Comparison of ENCODE assay signal across 9 cellular contexts in the genomic region with DNA sequence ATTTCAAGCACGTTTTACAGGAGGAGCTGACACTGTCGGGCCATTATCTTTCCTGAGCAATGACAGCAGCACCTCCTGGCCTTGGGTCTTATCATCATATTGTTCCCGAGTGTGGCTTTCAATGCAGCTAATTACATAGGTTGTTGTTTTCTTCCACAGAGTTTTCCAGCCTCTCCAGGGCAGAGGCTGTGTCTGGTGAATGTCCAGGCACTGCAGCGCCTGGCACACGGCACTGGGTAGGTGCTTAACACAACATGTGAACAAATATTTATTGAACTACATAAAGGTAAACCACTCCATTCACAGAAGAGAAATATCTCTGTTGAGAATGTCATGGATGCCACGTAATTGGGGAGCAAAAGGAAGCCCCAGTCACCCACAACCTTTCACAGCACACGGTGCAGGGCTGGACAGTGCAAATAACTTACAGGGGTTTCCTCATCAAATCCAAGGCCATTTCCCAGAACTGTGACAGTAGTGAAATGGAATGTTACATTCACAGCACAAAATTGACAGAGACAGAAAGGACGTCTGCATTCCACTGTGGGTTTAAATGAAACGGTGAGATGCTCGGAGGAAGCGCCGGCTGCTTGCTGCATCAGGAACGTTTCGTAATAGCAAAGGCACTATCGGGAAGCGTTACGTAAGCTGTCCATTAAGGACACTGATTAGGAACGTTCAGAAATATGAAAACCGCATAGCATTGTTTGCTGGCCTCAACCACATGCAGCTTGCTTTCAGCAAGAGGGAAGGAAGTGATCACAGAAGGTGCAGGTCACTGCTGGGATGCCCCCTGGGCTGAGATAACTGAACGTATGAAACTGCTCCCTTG. TPM values are rescaled to one million over a fixed set of nuclear protein-coding genes. Genes with fewer than 3 reads are reported as not detected.
DNase-seq lines count a peak whose midpoint lies in the region; ATAC-seq and TF ChIP-seq lines count a peak whose summit lies in the region.
"Had no signal": no experiment of that assay in that cellular context is flagged by ENCODE, and none has a peak within 500 bp of the region (broad histone marks: within the 10 kb centered on the region; RNA-seq: fewer than 3 reads in every experiment).

No MANE protein-coding gene starts in this region.

- H3K4me1 ChIP-seq in right atrium auricular region = peaks cover 0 to 9% of the 10 kb centered on the region in 2 donors
- peaks cover 0 to 7% (median 2%) of the 10 kb centered on the region in 4 donors for H3K4me1 ChIP-seq in transverse colon

- H3K36me3 ChIP-seq in right atrium auricular region = no peaks in the 10 kb centered on the region
- H3K36me3 ChIP-seq in transverse colon = no peaks in the 10 kb centered on the region

- H3K27ac Mint-ChIP-seq in activated T-cell treated with anti-CD3 and anti-CD28 coated beads, Interleukin-2, amount 50 U/mL, for 72 hours = no peak overlapping the region
- H3K27ac Mint-ChIP-seq in activated T-cell treated with anti-CD3 and anti-CD28 coated beads, Interleukin-2, amount 50 U/mL, for 24 hours = no peak overlapping the region

- no peak for DNase-seq in activated T-cell treated with anti-CD3 and anti-CD28 coated beads, Interleukin-2, amount 50 U/mL, for 72 hours
- DNase-seq in activated T-cell treated with anti-CD3 and anti-CD28 coated beads, Interleukin-2, amount 50 U/mL, for 24 hours = no peak
- DNase-seq in UCSD-AML1 (lab: John Stamatoyannopoulos, UW; ENCODE audit: unreplicated experiment) = peak; percentile 56
- DNase-seq in right atrium auricular region (ENCODE audit: low spot score) = peak; percentile 81
- DNase-seq in transverse colon = peak; percentile 24
- no peak for DNase-seq in NCI-H69 (lab: John Stamatoyannopoulos, UW)

- intact Hi-C loops in transverse colon (cut with DNase I; ENCODE audit: low total_unique reads) = no loop called here

- peaks cover 18% of the 10 kb centered on the region for H3K4me1 Mint-ChIP-seq in activated T-cell treated with anti-CD3 and anti-CD28 coated beads, Interleukin-2, amount 50 U/mL, for 72 hours (ENCODE audit: low read depth)
- H3K4me1 Mint-ChIP-seq in activated T-cell treated with anti-CD3 and anti-CD28 coated beads, Interleukin-2, amount 50 U/mL, for 24 hours (ENCODE audit: low read depth) = peaks cover 14% of the 10 kb centered on the region

- no peaks in the 10 kb centered on the region for H3K9me3 ChIP-seq in right atrium auricular region
- H3K9me3 ChIP-seq in transverse colon = no peaks in the 10 kb centered on the region

- in situ Hi-C loops in transverse colon (cut with MboI; ENCODE audit: low pct_ligation_motif_present in 1 of 4, low pct_unique_long_range_greater_than_20kb in 1 of 4, low sequenced_read_pairs in 3 of 4) = no loop called here

- TF ChIP-seq CTCF in right atrium auricular region (IDR thresholded peaks at IDR 0.05) (no peak), transverse colon (IDR thresholded peaks at IDR 0.05) (no peak)

- ATAC-seq in activated T-cell treated with anti-CD3 and anti-CD28 coated beads, Interleukin-2, amount 50 U/mL, for 72 hours (replicated peaks in 1 of 2) = peak in 1 of 2 donors; percentile 63
- no peak for ATAC-seq in HG02759 (IDR thresholded peaks at IDR 0.05; ENCODE audit: unreplicated experiment)
- no peak for ATAC-seq in GM21381 (IDR thresholded peaks at IDR 0.05; ENCODE audit: unreplicated experiment)

- peaks cover 0 to 4% of the 10 kb centered on the region in 2 donors for H3K36me3 Mint-ChIP-seq in activated T-cell treated with anti-CD3 and anti-CD28 coated beads, Interleukin-2, amount 50 U/mL, for 72 hours (ENCODE audit: insufficient read depth in 2 of 2)
- H3K36me3 Mint-ChIP-seq in activated T-cell treated with anti-CD3 and anti-CD28 coated beads, Interleukin-2, amount 50 U/mL, for 24 hours (ENCODE audit: low read depth) = no peaks in the 10 kb centered on the region

- H3K27me3 ChIP-seq in right atrium auricular region = peaks cover 8 to 23% of the 10 kb centered on the region in 2 donors
- H3K27me3 ChIP-seq in transverse colon = peaks cover 51% of the 10 kb centered on the region

- peak; percentile 23 for TF ChIP-seq EP300 in transverse colon (IDR thresholded peaks at IDR 0.05; ENCODE audit: low read depth)

- 44 to 47% methylated on average over 18 to 20 of the region's 20 CpGs for WGBS in transverse colon (ENCODE audit: low coverage in 1 of 2), 2 donors

- no peaks in the 10 kb centered on the region for H3K9me3 Mint-ChIP-seq in activated T-cell treated with anti-CD3 and anti-CD28 coated beads, Interleukin-2, amount 50 U/mL, for 72 hours
- no peaks in the 10 kb centered on the region for H3K9me3 Mint-ChIP-seq in activated T-cell treated with anti-CD3 and anti-CD28 coated beads, Interleukin-2, amount 50 U/mL, for 24 hours

- H3K27ac ChIP-seq in right atrium auricular region (no peak overlapping the region), transverse colon (no peak overlapping the region)
- H3K27ac ChIP-seq: SK-N-MC had no signal

- peak overlapping the region; percentile 38 to 57 for H3K4me3 Mint-ChIP-seq in activated T-cell treated with anti-CD3 and anti-CD28 coated beads, Interleukin-2, amount 50 U/mL, for 72 hours
- no peak overlapping the region for H3K4me3 Mint-ChIP-seq in activated T-cell treated with anti-CD3 and anti-CD28 coated beads, Interleukin-2, amount 50 U/mL, for 24 hours

- H3K4me3 ChIP-seq in right atrium auricular region = no peak overlapping the region
- no peak overlapping the region for H3K4me3 ChIP-seq in transverse colon
- H3K4me3 ChIP-seq: SK-N-MC had no signal

- no peak for TF ChIP-seq POLR2A in transverse colon (IDR thresholded peaks at IDR 0.05)

- peaks cover 80% of the 10 kb centered on the region for H3K27me3 Mint-ChIP-seq in activated T-cell treated with anti-CD3 and anti-CD28 coated beads, Interleukin-2, amount 50 U/mL, for 72 hours (ENCODE audit: low read depth)
- H3K27me3 Mint-ChIP-seq in activated T-cell treated with anti-CD3 and anti-CD28 coated beads, Interleukin-2, amount 50 U/mL, for 24 hours = peaks cover 83% of the 10 kb centered on the region

RNA-seq across cellular contexts. Expression of gene KCNG2, which starts 6.4 kb away (rescaled TPM):
- total RNA-seq in activated T-cell treated with anti-CD3 and anti-CD28 coated beads, Interleukin-2, amount 50 U/mL, for 72 hours = not detected
- not detected for total RNA-seq in right atrium auricular region
- 1 to 10 TPM in 1 of 4 donors, under 1 TPM in 1, not detected in 2; 0.41 to 6.7 TPM for total RNA-seq in transverse colon

Comparison
In these comparisons a context has a peak if more than half of its experiments do, and no peak if none do; other contexts are left out.
1. DNase-seq: peak in UCSD-AML1 (single experiment), right atrium auricular region (single experiment) and transverse colon (single experiment); none in activated T-cell treated with anti-CD3 and anti-CD28 coated beads, Interleukin-2, amount 50 U/mL, for 72 hours (0 of 2), activated T-cell treated with anti-CD3 and anti-CD28 coated beads, Interleukin-2, amount 50 U/mL, for 24 hours (single experiment) and NCI-H69 (single experiment).